ENCODE assay signal across 1 cellular context in genomic region chr4:57100979-57101629, GRCh38.
A peak's percentile ranks its signal among the peaks of the same experiment; 100 is the strongest.
TF ChIP-seq lines count a peak whose summit lies in the region.

No MANE protein-coding gene starts in this region.

TF ChIP-seq in HepG2, 621 proteins besides CTCF, POLR2A, EP300 and RAD21 (continued from another document and continues in another):
- TF ChIP-seq ZNF607 (CRISPR knock-in tag; IDR thresholded peaks at IDR 0.05; ENCODE audit: borderline replicate concordance) (no peak), NCOA5 (CRISPR knock-in tag; IDR thresholded peaks at IDR 0.05) (no peak), XBP1 (CRISPR knock-in tag; IDR thresholded peaks at IDR 0.05) (no peak), TCF7 (IDR thresholded peaks at IDR 0.05; ENCODE audit: low read depth) (peak; percentile 63), SMARCE1 (IDR thresholded peaks at IDR 0.05; ENCODE audit: borderline replicate concordance) (no peak), SOX13 (IDR thresholded peaks at IDR 0.05) (no peak), SOX13 (CRISPR knock-in tag; conservative IDR thresholded peaks at IDR 0.05 in 1 of 2, IDR thresholded peaks at IDR 0.05 in 1 of 2) (peak in 1 of 2 experiments; percentile 66; a peak in 1 of 4 replicates), HNF1A (IDR thresholded peaks at IDR 0.05; ENCODE audit: low read depth) (peak; percentile 76), HNF1A (CRISPR knock-in tag; IDR thresholded peaks at IDR 0.05; ENCODE audit: borderline replicate concordance) (peak; percentile 91; the same call in 1 of the 2 replicates), TBX2 (CRISPR knock-in tag; IDR thresholded peaks at IDR 0.05; ENCODE audit: borderline replicate concordance) (peak; percentile 68), SMARCC2 (IDR thresholded peaks at IDR 0.05) (no peak), ZNF850 (CRISPR knock-in tag; conservative IDR thresholded peaks at IDR 0.05) (no peak), SMC3 (IDR thresholded peaks at IDR 0.05; ENCODE audit: low read length) (0 out of 2 replicates have a peak, but pooled peaks have one; percentile 4), ZFY (CRISPR knock-in tag; IDR thresholded peaks at IDR 0.05) (peak; percentile 28; the same call in 1 of the 2 replicates), ARNTL (CRISPR knock-in tag; IDR thresholded peaks at IDR 0.05) (no peak), SKI (IDR thresholded peaks at IDR 0.05; ENCODE audit: partially characterized antibody) (peak; percentile 84), SMYD3 (CRISPR knock-in tag; IDR thresholded peaks at IDR 0.05) (no peak), ZBTB7B (CRISPR knock-in tag; IDR thresholded peaks at IDR 0.05) (no peak), ZNF34 (CRISPR knock-in tag; IDR thresholded peaks at IDR 0.05; ENCODE audit: borderline replicate concordance) (no peak), TEF (CRISPR knock-in tag; IDR thresholded peaks at IDR 0.05) (0 out of 2 replicates have a peak, but pooled peaks have one; percentile 28), FOXA1 (IDR thresholded peaks at IDR 0.05) (no peak), FOXA1 (CRISPR knock-in tag; IDR thresholded peaks at IDR 0.05) (peak; percentile 72), FOXO1 (CRISPR knock-in tag; IDR thresholded peaks at IDR 0.05) (0 out of 2 replicates have a peak, but pooled peaks have one; percentile 66), ZNF816 (CRISPR knock-in tag; IDR thresholded peaks at IDR 0.05; ENCODE audit: borderline replicate concordance) (no peak), ZNF446 (CRISPR knock-in tag; IDR thresholded peaks at IDR 0.05) (no peak), ZNF558 (CRISPR knock-in tag; IDR thresholded peaks at IDR 0.05; ENCODE audit: borderline replicate concordance) (no peak), ZBTB26 (CRISPR knock-in tag; IDR thresholded peaks at IDR 0.05; ENCODE audit: borderline replicate concordance) (no peak), KDM3A (CRISPR knock-in tag; IDR thresholded peaks at IDR 0.05; ENCODE audit: low read depth) (no peak), POGK (CRISPR knock-in tag; conservative IDR thresholded peaks at IDR 0.05) (peak; percentile 98), ZNF674 (CRISPR knock-in tag; IDR thresholded peaks at IDR 0.05; ENCODE audit: low read depth) (no peak), ZNF772 (CRISPR knock-in tag; IDR thresholded peaks at IDR 0.05) (no peak), ZNF746 (CRISPR knock-in tag; IDR thresholded peaks at IDR 0.05) (no peak), FOSL1 (CRISPR knock-in tag; IDR thresholded peaks at IDR 0.05; ENCODE audit: borderline replicate concordance) (no peak), ZFAT (CRISPR knock-in tag; conservative IDR thresholded peaks at IDR 0.05) (no peak), ZNF256 (CRISPR knock-in tag; conservative IDR thresholded peaks at IDR 0.05) (no peak), ISL2 (CRISPR knock-in tag; IDR thresholded peaks at IDR 0.05) (peak; percentile 79), BCL6 (CRISPR knock-in tag; IDR thresholded peaks at IDR 0.05) (peak; percentile 93), ZFP82 (CRISPR knock-in tag; IDR thresholded peaks at IDR 0.05; ENCODE audit: borderline replicate concordance) (no peak), ZUFSP (CRISPR knock-in tag; IDR thresholded peaks at IDR 0.05; ENCODE audit: borderline replicate concordance) (no peak), MEIS2 (CRISPR knock-in tag; IDR thresholded peaks at IDR 0.05) (peak; percentile 60; the same call in 1 of the 2 replicates), ZSCAN25 (CRISPR knock-in tag; IDR thresholded peaks at IDR 0.05) (no peak), SIX1 (CRISPR knock-in tag; IDR thresholded peaks at IDR 0.05; ENCODE audit: borderline replicate concordance) (peak; percentile 76), ZMYM4 (CRISPR knock-in tag; IDR thresholded peaks at IDR 0.05) (no peak), PBX2 (CRISPR knock-in tag; IDR thresholded peaks at IDR 0.05) (no peak), ZNF605 (CRISPR knock-in tag; IDR thresholded peaks at IDR 0.05) (no peak), ZNF687 (CRISPR knock-in tag; IDR thresholded peaks at IDR 0.05) (no peak), NCOR1 (IDR thresholded peaks at IDR 0.05; ENCODE audit: borderline replicate concordance, low read length) (peak; percentile 73; the same call in 1 of the 2 replicates), ZNF121 (CRISPR knock-in tag; IDR thresholded peaks at IDR 0.05) (no peak), FOXP1 (IDR thresholded peaks at IDR 0.05) (no peak), FOXP1 (CRISPR knock-in tag; IDR thresholded peaks at IDR 0.05) (peak; percentile 45), SIX4 (CRISPR knock-in tag; IDR thresholded peaks at IDR 0.05) (peak; percentile 80), ZNF720 (CRISPR knock-in tag; IDR thresholded peaks at IDR 0.05) (no peak), GLI4 (CRISPR knock-in tag; IDR thresholded peaks at IDR 0.05; ENCODE audit: borderline replicate concordance) (no peak), TGIF2 (CRISPR knock-in tag; IDR thresholded peaks at IDR 0.05) (no peak), PATZ1 (CRISPR knock-in tag; IDR thresholded peaks at IDR 0.05) (peak; percentile 50; the same call in 1 of the 2 replicates)
